In genomic region chr12:53703746-53704145, GRCh38 we compare ENCODE assay signal across 1 cellular context.
TF ChIP-seq lines count a peak whose summit lies in the region.

No MANE protein-coding gene starts in this region.

TF ChIP-seq in neural cell, 6 proteins besides CTCF, POLR2A, EP300 and RAD21 (continued from another document):
- TF ChIP-seq REST (IDR thresholded peaks at IDR 0.05; ENCODE audit: borderline replicate concordance) (no peak), POLR2AphosphoS5 (IDR thresholded peaks at IDR 0.05) (no peak), TAF1 (IDR thresholded peaks at IDR 0.05; ENCODE audit: low read depth) (no peak)
TF ChIP-seq in neural cell: peak in this region for 0.
